In the genomic region with DNA sequence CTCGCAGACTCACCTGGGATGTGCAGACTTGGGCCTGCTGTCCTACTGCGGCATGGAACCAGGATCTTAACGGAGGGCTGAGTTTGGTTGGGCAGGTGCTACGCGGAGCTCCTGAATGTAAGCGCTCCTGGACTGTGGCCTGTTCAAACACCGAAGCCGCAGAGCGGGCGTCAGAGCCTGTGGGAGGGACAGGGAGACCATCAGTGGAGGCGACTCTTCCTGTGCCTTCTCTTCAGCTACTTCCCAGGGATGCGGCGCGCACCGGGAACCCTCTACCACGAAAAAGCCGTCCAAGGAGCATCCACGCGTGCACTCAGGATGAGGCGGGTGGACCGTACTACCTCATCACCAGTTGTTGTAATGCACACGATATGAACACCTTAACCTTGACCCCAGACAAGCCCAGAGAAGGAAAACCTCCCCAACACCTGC, we compare ENCODE assay signal across 1 cellular context.
TF ChIP-seq lines count a peak whose summit lies in the region.

No MANE protein-coding gene starts in this region.

TF ChIP-seq in HepG2, 621 proteins besides CTCF, POLR2A, EP300 and RAD21 (continues in another document):
- TF ChIP-seq THYN1 (CRISPR knock-in tag; IDR thresholded peaks at IDR 0.05; ENCODE audit: borderline replicate concordance, low read depth) (no peak), FOXO1 (CRISPR knock-in tag; IDR thresholded peaks at IDR 0.05) (no peak), ZNF777 (CRISPR knock-in tag; IDR thresholded peaks at IDR 0.05) (no peak), NCOA2 (CRISPR knock-in tag; IDR thresholded peaks at IDR 0.05) (no peak), ZSCAN31 (CRISPR knock-in tag; IDR thresholded peaks at IDR 0.05; ENCODE audit: low read depth) (no peak), PHF5A (CRISPR knock-in tag; IDR thresholded peaks at IDR 0.05; ENCODE audit: low read depth, unreplicated experiment) (no peak), ELF4 (CRISPR knock-in tag; IDR thresholded peaks at IDR 0.05; ENCODE audit: borderline replicate concordance) (no peak), ZFP36L2 (CRISPR knock-in tag; IDR thresholded peaks at IDR 0.05) (no peak), HDAC2 (CRISPR knock-in tag; IDR thresholded peaks at IDR 0.05) (peak; percentile 28; the same call in 1 of the 2 replicates), ZBTB38 (CRISPR knock-in tag; IDR thresholded peaks at IDR 0.05) (peak; percentile 60), REL (CRISPR knock-in tag; conservative IDR thresholded peaks at IDR 0.05) (no peak), NBN (conservative IDR thresholded peaks at IDR 0.05) (no peak), ZNF432 (CRISPR knock-in tag; IDR thresholded peaks at IDR 0.05; ENCODE audit: borderline replicate concordance) (no peak), ZNF468 (CRISPR knock-in tag; IDR thresholded peaks at IDR 0.05) (no peak), KDM3A (CRISPR knock-in tag; IDR thresholded peaks at IDR 0.05; ENCODE audit: low read depth) (no peak), ZNF343 (CRISPR knock-in tag; IDR thresholded peaks at IDR 0.05) (no peak), CREM (IDR thresholded peaks at IDR 0.05) (peak; percentile 35; the same call in 1 of the 2 replicates), CREM (CRISPR knock-in tag; IDR thresholded peaks at IDR 0.05) (no peak), RXRA (CRISPR knock-in tag; IDR thresholded peaks at IDR 0.05) (no peak), GATAD1 (CRISPR knock-in tag; IDR thresholded peaks at IDR 0.05) (no peak; the same call in 1 of the 2 replicates), HNF4A (CRISPR knock-in tag; IDR thresholded peaks at IDR 0.05) (no peak), RFX5 (IDR thresholded peaks at IDR 0.05; ENCODE audit: low read depth, low read length) (no peak), ZNF761 (CRISPR knock-in tag; conservative IDR thresholded peaks at IDR 0.05) (no peak), ZNF792 (CRISPR knock-in tag; IDR thresholded peaks at IDR 0.05) (no peak), STAG1 (CRISPR knock-in tag; IDR thresholded peaks at IDR 0.05) (peak; percentile 30; the same call in 1 of the 2 replicates), SPEN (CRISPR knock-in tag; IDR thresholded peaks at IDR 0.05; ENCODE audit: low read depth) (no peak; the same call in 1 of the 2 replicates), MTF1 (CRISPR knock-in tag; IDR thresholded peaks at IDR 0.05) (no peak), ZNF713 (CRISPR knock-in tag; IDR thresholded peaks at IDR 0.05) (no peak), ZNF180 (CRISPR knock-in tag; IDR thresholded peaks at IDR 0.05; ENCODE audit: borderline replicate concordance, low read depth) (no peak), HES4 (CRISPR knock-in tag; IDR thresholded peaks at IDR 0.05; ENCODE audit: borderline replicate concordance) (0 out of 2 replicates have a peak, but pooled peaks have one; percentile 23), MIER2 (CRISPR knock-in tag; IDR thresholded peaks at IDR 0.05) (no peak), ZNF670 (CRISPR knock-in tag; IDR thresholded peaks at IDR 0.05; ENCODE audit: borderline replicate concordance) (no peak), NR2F6 (IDR thresholded peaks at IDR 0.05) (0 out of 2 replicates have a peak, but pooled peaks have one; percentile 16), NR2F6 (CRISPR knock-in tag; IDR thresholded peaks at IDR 0.05) (no peak), JUNB (CRISPR knock-in tag; IDR thresholded peaks at IDR 0.05; ENCODE audit: borderline replicate concordance) (no peak), JUN (CRISPR knock-in tag; IDR thresholded peaks at IDR 0.05) (no peak), KLF6 (CRISPR knock-in tag; IDR thresholded peaks at IDR 0.05) (no peak), MIXL1 (CRISPR knock-in tag; IDR thresholded peaks at IDR 0.05) (no peak), CAMTA2 (CRISPR knock-in tag; IDR thresholded peaks at IDR 0.05; ENCODE audit: borderline replicate concordance) (no peak), XRCC5 (optimal IDR thresholded peaks at IDR 0.05; ENCODE audit: low read length) (peak; percentile 62), ZMAT3 (CRISPR knock-in tag; conservative IDR thresholded peaks at IDR 0.05) (0 out of 2 replicates have a peak, but pooled peaks have one; percentile 55), ZNF564 (CRISPR knock-in tag; IDR thresholded peaks at IDR 0.05) (no peak), ESRRA (CRISPR knock-in tag; IDR thresholded peaks at IDR 0.05; ENCODE audit: low read depth) (0 out of 2 replicates have a peak, but pooled peaks have one; percentile 37), TBP (CRISPR knock-in tag; IDR thresholded peaks at IDR 0.05) (no peak), ZNF350 (CRISPR knock-in tag; IDR thresholded peaks at IDR 0.05; ENCODE audit: borderline replicate concordance, low read depth) (peak; percentile 37), ZFP1 (CRISPR knock-in tag; IDR thresholded peaks at IDR 0.05) (no peak), TCF7 (IDR thresholded peaks at IDR 0.05; ENCODE audit: low read depth) (no peak; the same call in 1 of the 2 replicates), ZNF326 (CRISPR knock-in tag; IDR thresholded peaks at IDR 0.05; ENCODE audit: borderline replicate concordance) (no peak), ZNF230 (CRISPR knock-in tag; IDR thresholded peaks at IDR 0.05) (no peak), ZSCAN12 (CRISPR knock-in tag; IDR thresholded peaks at IDR 0.05) (no peak), SMYD3 (CRISPR knock-in tag; IDR thresholded peaks at IDR 0.05) (no peak), NR2F2 (IDR thresholded peaks at IDR 0.05; ENCODE audit: borderline replicate concordance, low read depth) (no peak), HDAC1 (CRISPR knock-in tag; IDR thresholded peaks at IDR 0.05) (peak; percentile 49; the same call in 1 of the 2 replicates)
- TF ChIP-seq, protein P1, sequence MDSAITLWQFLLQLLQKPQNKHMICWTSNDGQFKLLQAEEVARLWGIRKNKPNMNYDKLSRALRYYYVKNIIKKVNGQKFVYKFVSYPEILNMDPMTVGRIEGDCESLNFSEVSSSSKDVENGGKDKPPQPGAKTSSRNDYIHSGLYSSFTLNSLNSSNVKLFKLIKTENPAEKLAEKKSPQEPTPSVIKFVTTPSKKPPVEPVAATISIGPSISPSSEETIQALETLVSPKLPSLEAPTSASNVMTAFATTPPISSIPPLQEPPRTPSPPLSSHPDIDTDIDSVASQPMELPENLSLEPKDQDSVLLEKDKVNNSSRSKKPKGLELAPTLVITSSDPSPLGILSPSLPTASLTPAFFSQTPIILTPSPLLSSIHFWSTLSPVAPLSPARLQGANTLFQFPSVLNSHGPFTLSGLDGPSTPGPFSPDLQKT (CRISPR knock-in tag; IDR thresholded peaks at IDR 0.05; ENCODE audit: borderline replicate concordance), result no peak
- TF ChIP-seq, protein P2, sequence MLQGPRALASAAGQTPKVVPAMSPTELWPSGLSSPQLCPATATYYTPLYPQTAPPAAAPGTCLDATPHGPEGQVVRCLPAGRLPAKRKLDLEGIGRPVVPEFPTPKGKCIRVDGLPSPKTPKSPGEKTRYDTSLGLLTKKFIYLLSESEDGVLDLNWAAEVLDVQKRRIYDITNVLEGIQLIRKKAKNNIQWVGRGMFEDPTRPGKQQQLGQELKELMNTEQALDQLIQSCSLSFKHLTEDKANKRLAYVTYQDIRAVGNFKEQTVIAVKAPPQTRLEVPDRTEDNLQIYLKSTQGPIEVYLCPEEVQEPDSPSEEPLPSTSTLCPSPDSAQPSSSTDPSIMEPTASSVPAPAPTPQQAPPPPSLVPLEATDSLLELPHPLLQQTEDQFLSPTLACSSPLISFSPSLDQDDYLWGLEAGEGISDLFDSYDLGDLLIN (CRISPR knock-in tag; IDR thresholded peaks at IDR 0.05; ENCODE audit: borderline replicate concordance), result no peak
- TF ChIP-seq, protein P3, sequence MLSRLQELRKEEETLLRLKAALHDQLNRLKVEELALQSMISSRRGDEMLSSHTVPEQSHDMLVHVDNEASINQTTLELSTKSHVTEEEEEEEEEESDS (CRISPR knock-in tag; IDR thresholded peaks at IDR 0.05; ENCODE audit: borderline replicate concordance), result no peak
- TF ChIP-seq, protein P4, sequence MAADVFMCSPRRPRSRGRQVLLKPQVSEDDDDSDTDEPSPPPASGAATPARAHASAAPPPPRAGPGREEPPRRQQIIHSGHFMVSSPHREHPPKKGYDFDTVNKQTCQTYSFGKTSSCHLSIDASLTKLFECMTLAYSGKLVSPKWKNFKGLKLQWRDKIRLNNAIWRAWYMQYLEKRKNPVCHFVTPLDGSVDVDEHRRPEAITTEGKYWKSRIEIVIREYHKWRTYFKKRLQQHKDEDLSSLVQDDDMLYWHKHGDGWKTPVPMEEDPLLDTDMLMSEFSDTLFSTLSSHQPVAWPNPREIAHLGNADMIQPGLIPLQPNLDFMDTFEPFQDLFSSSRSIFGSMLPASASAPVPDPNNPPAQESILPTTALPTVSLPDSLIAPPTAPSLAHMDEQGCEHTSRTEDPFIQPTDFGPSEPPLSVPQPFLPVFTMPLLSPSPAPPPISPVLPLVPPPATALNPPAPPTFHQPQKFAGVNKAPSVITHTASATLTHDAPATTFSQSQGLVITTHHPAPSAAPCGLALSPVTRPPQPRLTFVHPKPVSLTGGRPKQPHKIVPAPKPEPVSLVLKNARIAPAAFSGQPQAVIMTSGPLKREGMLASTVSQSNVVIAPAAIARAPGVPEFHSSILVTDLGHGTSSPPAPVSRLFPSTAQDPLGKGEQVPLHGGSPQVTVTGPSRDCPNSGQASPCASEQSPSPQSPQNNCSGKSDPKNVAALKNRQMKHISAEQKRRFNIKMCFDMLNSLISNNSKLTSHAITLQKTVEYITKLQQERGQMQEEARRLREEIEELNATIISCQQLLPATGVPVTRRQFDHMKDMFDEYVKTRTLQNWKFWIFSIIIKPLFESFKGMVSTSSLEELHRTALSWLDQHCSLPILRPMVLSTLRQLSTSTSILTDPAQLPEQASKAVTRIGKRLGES (CRISPR knock-in tag; IDR thresholded peaks at IDR 0.05; ENCODE audit: borderline replicate concordance), result no peak
- TF ChIP-seq, protein P5, sequence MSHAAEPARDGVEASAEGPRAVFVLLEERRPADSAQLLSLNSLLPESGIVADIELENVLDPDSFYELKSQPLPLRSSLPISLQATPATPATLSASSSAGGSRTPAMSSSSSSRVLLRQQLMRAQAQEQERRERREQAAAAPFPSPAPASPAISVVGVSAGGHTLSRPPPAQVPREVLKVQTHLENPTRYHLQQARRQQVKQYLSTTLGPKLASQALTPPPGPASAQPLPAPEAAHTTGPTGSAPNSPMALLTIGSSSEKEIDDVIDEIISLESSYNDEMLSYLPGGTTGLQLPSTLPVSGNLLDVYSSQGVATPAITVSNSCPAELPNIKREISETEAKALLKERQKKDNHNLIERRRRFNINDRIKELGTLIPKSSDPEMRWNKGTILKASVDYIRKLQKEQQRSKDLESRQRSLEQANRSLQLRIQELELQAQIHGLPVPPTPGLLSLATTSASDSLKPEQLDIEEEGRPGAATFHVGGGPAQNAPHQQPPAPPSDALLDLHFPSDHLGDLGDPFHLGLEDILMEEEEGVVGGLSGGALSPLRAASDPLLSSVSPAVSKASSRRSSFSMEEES (CRISPR knock-in tag; IDR thresholded peaks at IDR 0.05), result no peak
- TF ChIP-seq, protein P6, sequence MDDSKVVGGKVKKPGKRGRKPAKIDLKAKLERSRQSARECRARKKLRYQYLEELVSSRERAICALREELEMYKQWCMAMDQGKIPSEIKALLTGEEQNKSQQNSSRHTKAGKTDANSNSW (CRISPR knock-in tag; IDR thresholded peaks at IDR 0.05; ENCODE audit: borderline replicate concordance), result no peak
- TF ChIP-seq, protein P7, sequence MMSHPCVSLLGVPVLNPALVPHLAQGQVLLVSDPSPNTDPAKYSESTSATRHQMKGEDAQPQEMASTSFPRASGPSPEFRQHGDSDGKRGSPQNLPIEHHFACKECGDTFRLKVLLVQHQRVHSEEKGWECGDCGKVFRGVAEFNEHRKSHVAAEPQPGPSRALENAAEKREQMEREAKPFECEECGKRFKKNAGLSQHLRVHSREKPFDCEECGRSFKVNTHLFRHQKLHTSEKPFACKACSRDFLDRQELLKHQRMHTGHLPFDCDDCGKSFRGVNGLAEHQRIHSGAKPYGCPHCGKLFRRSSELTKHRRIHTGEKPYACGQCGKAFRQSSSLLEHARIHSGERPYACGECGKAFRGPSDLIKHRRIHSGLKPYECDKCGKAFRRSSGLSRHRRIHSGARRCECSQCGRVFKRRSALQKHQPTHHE (CRISPR knock-in tag; IDR thresholded peaks at IDR 0.05; ENCODE audit: borderline replicate concordance), result no peak
- TF ChIP-seq, protein P8, sequence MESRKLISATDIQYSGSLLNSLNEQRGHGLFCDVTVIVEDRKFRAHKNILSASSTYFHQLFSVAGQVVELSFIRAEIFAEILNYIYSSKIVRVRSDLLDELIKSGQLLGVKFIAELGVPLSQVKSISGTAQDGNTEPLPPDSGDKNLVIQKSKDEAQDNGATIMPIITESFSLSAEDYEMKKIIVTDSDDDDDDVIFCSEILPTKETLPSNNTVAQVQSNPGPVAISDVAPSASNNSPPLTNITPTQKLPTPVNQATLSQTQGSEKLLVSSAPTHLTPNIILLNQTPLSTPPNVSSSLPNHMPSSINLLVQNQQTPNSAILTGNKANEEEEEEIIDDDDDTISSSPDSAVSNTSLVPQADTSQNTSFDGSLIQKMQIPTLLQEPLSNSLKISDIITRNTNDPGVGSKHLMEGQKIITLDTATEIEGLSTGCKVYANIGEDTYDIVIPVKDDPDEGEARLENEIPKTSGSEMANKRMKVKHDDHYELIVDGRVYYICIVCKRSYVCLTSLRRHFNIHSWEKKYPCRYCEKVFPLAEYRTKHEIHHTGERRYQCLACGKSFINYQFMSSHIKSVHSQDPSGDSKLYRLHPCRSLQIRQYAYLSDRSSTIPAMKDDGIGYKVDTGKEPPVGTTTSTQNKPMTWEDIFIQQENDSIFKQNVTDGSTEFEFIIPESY (CRISPR knock-in tag; IDR thresholded peaks at IDR 0.05), result no peak
- TF ChIP-seq, protein P9, sequence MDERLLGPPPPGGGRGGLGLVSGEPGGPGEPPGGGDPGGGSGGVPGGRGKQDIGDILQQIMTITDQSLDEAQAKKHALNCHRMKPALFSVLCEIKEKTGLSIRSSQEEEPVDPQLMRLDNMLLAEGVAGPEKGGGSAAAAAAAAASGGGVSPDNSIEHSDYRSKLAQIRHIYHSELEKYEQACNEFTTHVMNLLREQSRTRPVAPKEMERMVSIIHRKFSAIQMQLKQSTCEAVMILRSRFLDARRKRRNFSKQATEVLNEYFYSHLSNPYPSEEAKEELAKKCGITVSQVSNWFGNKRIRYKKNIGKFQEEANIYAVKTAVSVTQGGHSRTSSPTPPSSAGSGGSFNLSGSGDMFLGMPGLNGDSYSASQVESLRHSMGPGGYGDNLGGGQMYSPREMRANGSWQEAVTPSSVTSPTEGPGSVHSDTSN (CRISPR knock-in tag; IDR thresholded peaks at IDR 0.05), result no peak
- TF ChIP-seq, protein P10, sequence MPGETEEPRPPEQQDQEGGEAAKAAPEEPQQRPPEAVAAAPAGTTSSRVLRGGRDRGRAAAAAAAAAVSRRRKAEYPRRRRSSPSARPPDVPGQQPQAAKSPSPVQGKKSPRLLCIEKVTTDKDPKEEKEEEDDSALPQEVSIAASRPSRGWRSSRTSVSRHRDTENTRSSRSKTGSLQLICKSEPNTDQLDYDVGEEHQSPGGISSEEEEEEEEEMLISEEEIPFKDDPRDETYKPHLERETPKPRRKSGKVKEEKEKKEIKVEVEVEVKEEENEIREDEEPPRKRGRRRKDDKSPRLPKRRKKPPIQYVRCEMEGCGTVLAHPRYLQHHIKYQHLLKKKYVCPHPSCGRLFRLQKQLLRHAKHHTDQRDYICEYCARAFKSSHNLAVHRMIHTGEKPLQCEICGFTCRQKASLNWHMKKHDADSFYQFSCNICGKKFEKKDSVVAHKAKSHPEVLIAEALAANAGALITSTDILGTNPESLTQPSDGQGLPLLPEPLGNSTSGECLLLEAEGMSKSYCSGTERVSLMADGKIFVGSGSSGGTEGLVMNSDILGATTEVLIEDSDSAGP (CRISPR knock-in tag; IDR thresholded peaks at IDR 0.05; ENCODE audit: borderline replicate concordance), result peak; percentile 78
- TF ChIP-seq, protein P11, sequence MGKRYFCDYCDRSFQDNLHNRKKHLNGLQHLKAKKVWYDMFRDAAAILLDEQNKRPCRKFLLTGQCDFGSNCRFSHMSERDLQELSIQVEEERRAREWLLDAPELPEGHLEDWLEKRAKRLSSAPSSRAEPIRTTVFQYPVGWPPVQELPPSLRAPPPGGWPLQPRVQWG (CRISPR knock-in tag; IDR thresholded peaks at IDR 0.05; ENCODE audit: borderline replicate concordance, low read depth), result no peak
